ENCODE assay signal across 22 cellular contexts in genomic region chr1:198491028-198491427, GRCh38. TPM values are rescaled to one million over a fixed set of nuclear protein-coding genes. Genes with fewer than 3 reads are reported as not detected.
"Had no signal": no experiment of that assay in that cellular context is flagged by ENCODE, and none has a peak within 500 bp of the region (broad histone marks: within the 10 kb centered on the region; RNA-seq: fewer than 3 reads in every experiment).

No MANE protein-coding gene starts in this region.

- H3K4me1 ChIP-seq: colonic mucosa, gastrocnemius medialis, left ventricle myocardium inferior, psoas muscle, testis, upper lobe of right lung had no signal

- H3K9me3 Mint-ChIP-seq: activated B cell treated with CpG ODN at 0.5 μM for 24 hours; activated CD4-positive, alpha-beta T cell treated with anti-CD3 and anti-CD28 coated beads, Interleukin-2, amount 10 ng/mL, durations not matched to agents 7 days and 5 days; activated naive CD4-positive, alpha-beta T cell treated with anti-CD3 and anti-CD28 coated beads for 36 hours; activated T-helper 17 cell treated with anti-CD3 and anti-CD28 coated beads, Interleukin-2, amount 50 U/mL, for 72 hours; mesothelial cell of epicardium; stimulated activated naive CD8-positive, alpha-beta T cell treated with anti-CD3 and anti-CD28 coated beads, Interleukin-15, Interleukin-2, amounts not matched to agents 100 ng/mL and 50 ng/mL, for 24 hours had no signal

- H3K4me3 Mint-ChIP-seq: activated B cell treated with CpG ODN at 0.5 μM for 24 hours; activated CD4-positive, alpha-beta T cell treated with anti-CD3 and anti-CD28 coated beads, Interleukin-2, amount 10 ng/mL, durations not matched to agents 7 days and 5 days; activated naive CD4-positive, alpha-beta T cell treated with anti-CD3 and anti-CD28 coated beads for 36 hours; activated T-helper 17 cell treated with anti-CD3 and anti-CD28 coated beads, Interleukin-2, amount 50 U/mL, for 72 hours; mesothelial cell of epicardium; stimulated activated naive CD8-positive, alpha-beta T cell treated with anti-CD3 and anti-CD28 coated beads, Interleukin-15, Interleukin-2, amounts not matched to agents 100 ng/mL and 50 ng/mL, for 24 hours; T-helper 17 cell had no signal

- H3K36me3 ChIP-seq: colonic mucosa, gastrocnemius medialis, left ventricle myocardium inferior, neutrophil, upper lobe of right lung had no signal

- H3K27me3 Mint-ChIP-seq: activated B cell treated with CpG ODN at 0.5 μM for 24 hours; activated CD4-positive, alpha-beta T cell treated with anti-CD3 and anti-CD28 coated beads, Interleukin-2, amount 10 ng/mL, durations not matched to agents 7 days and 5 days; activated T-helper 17 cell treated with anti-CD3 and anti-CD28 coated beads, Interleukin-2, amount 50 U/mL, for 72 hours; stimulated activated naive CD8-positive, alpha-beta T cell treated with anti-CD3 and anti-CD28 coated beads, Interleukin-15, Interleukin-2, amounts not matched to agents 100 ng/mL and 50 ng/mL, for 24 hours; T-helper 17 cell had no signal

- H3K4me1 Mint-ChIP-seq: activated B cell treated with CpG ODN at 0.5 μM for 24 hours; activated CD4-positive, alpha-beta T cell treated with anti-CD3 and anti-CD28 coated beads, Interleukin-2, amount 10 ng/mL, durations not matched to agents 7 days and 5 days; activated T-helper 17 cell treated with anti-CD3 and anti-CD28 coated beads, Interleukin-2, amount 50 U/mL, for 72 hours had no signal

- H3K36me3 Mint-ChIP-seq: mesothelial cell of epicardium had no signal

- DNase-seq: activated B cell treated with CpG ODN at 0.5 μM for 24 hours; activated CD4-positive, alpha-beta T cell treated with anti-CD3 and anti-CD28 coated beads, Interleukin-2, amount 10 ng/mL, durations not matched to agents 7 days and 5 days; activated naive CD4-positive, alpha-beta T cell treated with anti-CD3 and anti-CD28 coated beads for 36 hours; activated T-cell treated with anti-CD3 and anti-CD28 coated beads for 4 hours; caudate nucleus; colonic mucosa; effector CD4-positive, alpha-beta T cell; gastrocnemius medialis; kidney; left ventricle myocardium inferior; psoas muscle; stimulated activated CD4-positive, alpha-beta T cell treated with anti-CD3 and anti-CD28 coated beads, Interleukin-4, amount 100 ng/mL, for 1 hour; T-helper 17 cell; testis; upper lobe of right lung had no signal

- H3K9me3 ChIP-seq: colonic mucosa, gastrocnemius medialis, left ventricle myocardium inferior, neutrophil, psoas muscle, testis, upper lobe of right lung had no signal

- H3K27me3 ChIP-seq: colonic mucosa, gastrocnemius medialis, neutrophil, testis, upper lobe of right lung had no signal

- H3K27ac Mint-ChIP-seq: activated B cell treated with CpG ODN at 0.5 μM for 24 hours; activated CD4-positive, alpha-beta T cell treated with anti-CD3 and anti-CD28 coated beads, Interleukin-2, amount 10 ng/mL, durations not matched to agents 7 days and 5 days; activated naive CD4-positive, alpha-beta T cell treated with anti-CD3 and anti-CD28 coated beads for 36 hours; activated T-helper 17 cell treated with anti-CD3 and anti-CD28 coated beads, Interleukin-2, amount 50 U/mL, for 72 hours; mesothelial cell of epicardium; stimulated activated naive CD8-positive, alpha-beta T cell treated with anti-CD3 and anti-CD28 coated beads, Interleukin-15, Interleukin-2, amounts not matched to agents 100 ng/mL and 50 ng/mL, for 24 hours; T-helper 17 cell had no signal

- H3K27ac ChIP-seq: colonic mucosa, gastrocnemius medialis, left ventricle myocardium inferior, neutrophil, psoas muscle, testis, upper lobe of right lung had no signal

- H3K4me3 ChIP-seq: colonic mucosa, gastrocnemius medialis, left ventricle myocardium inferior, psoas muscle, testis, upper lobe of right lung had no signal

- ATAC-seq: activated T-helper 17 cell treated with anti-CD3 and anti-CD28 coated beads, Interleukin-2, amount 50 U/mL, for 72 hours; gastrocnemius medialis; psoas muscle; T-helper 17 cell; upper lobe of right lung had no signal

RNA-seq across cellular contexts. Expression of gene ATP6V1G3, which starts 49.5 kb away (rescaled TPM):
- total RNA-seq: activated B cell treated with CpG ODN at 0.5 μM for 24 hours; activated CD4-positive, alpha-beta T cell treated with anti-CD3 and anti-CD28 coated beads, Interleukin-2, amount 10 ng/mL, durations not matched to agents 7 days and 5 days; activated CD8-positive, alpha-beta memory T cell treated with anti-CD3 and anti-CD28 coated beads for 36 hours; activated naive CD4-positive, alpha-beta T cell treated with anti-CD3 and anti-CD28 coated beads for 36 hours; activated T-helper 17 cell treated with anti-CD3 and anti-CD28 coated beads, Interleukin-2, amount 50 U/mL, for 72 hours; colonic mucosa; fibroblast of lung; gastrocnemius medialis; left ventricle myocardium inferior; mesothelial cell of epicardium; psoas muscle; T-helper 17 cell; testis; upper lobe of right lung had no signal
- polyA plus RNA-seq: adipose tissue, fibroblast of lung, psoas muscle had no signal
